ENCODE assay signal across 8 cellular contexts in the genomic region with DNA sequence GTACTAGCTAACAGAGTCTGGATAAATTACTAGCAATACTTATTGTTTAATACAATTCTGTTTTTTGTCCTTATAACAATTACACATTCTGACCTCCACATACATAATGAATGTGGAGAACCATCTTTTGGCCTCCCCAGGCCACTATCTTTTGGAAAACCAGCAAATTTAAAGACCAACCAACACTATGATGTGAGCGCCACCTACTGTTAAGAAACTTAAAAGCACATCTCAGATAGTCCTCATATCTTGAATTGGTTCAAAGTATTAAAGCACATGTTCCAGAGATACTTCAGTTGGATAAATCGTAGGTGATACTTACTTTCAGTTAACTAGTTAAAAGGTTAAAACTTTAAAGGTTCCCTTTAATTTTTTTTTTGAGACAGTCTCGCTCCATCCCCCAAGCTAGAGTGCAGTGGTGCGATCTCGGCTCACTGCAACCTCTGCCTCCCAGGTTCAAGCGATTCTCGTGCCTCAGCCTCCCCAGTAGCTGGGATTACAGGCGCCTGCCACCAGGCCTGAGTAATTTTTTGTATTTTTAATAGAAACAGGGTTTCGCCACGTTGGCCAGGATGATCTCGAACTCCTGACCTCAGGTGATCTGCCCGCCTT. TPM values are rescaled to one million over a fixed set of nuclear protein-coding genes. Genes with fewer than 3 reads are reported as not detected.
DNase-seq lines count a peak whose midpoint lies in the region; ATAC-seq and TF ChIP-seq lines count a peak whose summit lies in the region.

No MANE protein-coding gene starts in this region.

- peak; percentile 60 for ATAC-seq in HG02884 (IDR thresholded peaks at IDR 0.05; ENCODE audit: unreplicated experiment)

- 69 to 70% methylated on average over 9 to 12 of the region's 12 CpGs for WGBS in transverse colon (ENCODE audit: low coverage in 1 of 2), 2 donors

- H3K36me3 ChIP-seq in brain microvascular endothelial cell (replicated peaks) (no peaks in the 10 kb centered on the region), transverse colon (no peaks in the 10 kb centered on the region)

- peaks cover 0 to 5% (median 0%) of the 10 kb centered on the region in 4 donors for H3K4me1 ChIP-seq in transverse colon

- H3K27ac ChIP-seq in brain microvascular endothelial cell (no peak overlapping the region), transverse colon (no peak overlapping the region)

- TF ChIP-seq CTCF in brain microvascular endothelial cell (IDR thresholded peaks at IDR 0.05; ENCODE audit: low read depth, low read length, missing control alignments) (peak; percentile 62), transverse colon (IDR thresholded peaks at IDR 0.05) (peak; percentile 63 to 77 (median 72))

- DNase-seq in DMS79 treated with DMSO at 0.1 percent for 48 hours (lab: John Stamatoyannopoulos, UW): peak; percentile 73
- no peak for DNase-seq in DMS79 (lab: John Stamatoyannopoulos, UW)
- peak; percentile 78 to 79 for DNase-seq in NCI-H524 (lab: John Stamatoyannopoulos, UW)
- DNase-seq in brain microvascular endothelial cell: peak; percentile 45
- peak; percentile 43 for DNase-seq in kidney glomerular epithelial cell (lab: John Stamatoyannopoulos, UW)
- no peak for DNase-seq in transverse colon
- DNase-seq in posterior cingulate gyrus: no peak

- intact Hi-C loops in transverse colon (cut with DNase I; ENCODE audit: low total_unique reads) (loop anchor here (5.0 kb wide), 2 partner anchors 140 to 230 kb away; no protein-coding TSS in a partner anchor), posterior cingulate gyrus (cut with DNase I) (loop anchor here (1.0 to 10.0 kb wide), 2 partner anchors 113 to 232 kb away; no protein-coding TSS in a partner anchor)

- in situ Hi-C loops in brain microvascular endothelial cell (cut with HindIII; ENCODE audit: low pct_ligation_motif_present, low sequenced_read_pairs) (no loop called here), transverse colon (cut with MboI; ENCODE audit: low pct_ligation_motif_present in 1 of 4, low pct_unique_long_range_greater_than_20kb in 1 of 4, low sequenced_read_pairs in 3 of 4) (loop anchor here in 3 of 4 donors (5.0 kb wide), 1 partner anchor 230 kb away; no protein-coding TSS in a partner anchor)

- H3K27me3 ChIP-seq in brain microvascular endothelial cell (replicated peaks): no peaks in the 10 kb centered on the region
- no peaks in the 10 kb centered on the region for H3K27me3 ChIP-seq in transverse colon

- TF ChIP-seq EP300 in transverse colon (IDR thresholded peaks at IDR 0.05; ENCODE audit: low read depth): no peak

- H3K9me3 ChIP-seq in transverse colon: no peaks in the 10 kb centered on the region

- no peak for TF ChIP-seq POLR2A in transverse colon (IDR thresholded peaks at IDR 0.05)

- no peak overlapping the region for H3K4me3 ChIP-seq in brain microvascular endothelial cell (ENCODE audit: low read depth, low read length)
- no peak overlapping the region for H3K4me3 ChIP-seq in transverse colon

RNA-seq across cellular contexts. Expression of a gene that starts 29.3 kb away (rescaled TPM):
- 10 to 100 TPM in 3 of 4 donors, 1 to 10 TPM in 1; 6.0 to 26.7 (median 25.0) TPM for total RNA-seq in transverse colon

Comparison
In these comparisons a context has a peak if more than half of its experiments do, and no peak if none do; other contexts are left out.
1. DNase-seq: peak in DMS79 treated with DMSO at 0.1 percent for 48 hours (single experiment), NCI-H524 (2 of 2), brain microvascular endothelial cell (single experiment) and kidney glomerular epithelial cell (single experiment); none in DMS79 (single experiment), transverse colon (single experiment) and posterior cingulate gyrus (0 of 10).